ENCODE assay signal across 12 cellular contexts in genomic region chr11:104876838-104877500, GRCh38. TPM values are rescaled to one million over a fixed set of nuclear protein-coding genes. Genes with fewer than 3 reads are reported as not detected.
A peak's percentile ranks its signal among the peaks of the same experiment; 100 is the strongest.
DNase-seq lines count a peak whose midpoint lies in the region; ATAC-seq and TF ChIP-seq lines count a peak whose summit lies in the region.
"Had no signal": no experiment of that assay in that cellular context is flagged by ENCODE, and none has a peak within 500 bp of the region (broad histone marks: within the 10 kb centered on the region; RNA-seq: fewer than 3 reads in every experiment).

No MANE protein-coding gene starts in this region.

- H3K27ac Mint-ChIP-seq in activated naive CD4-positive, alpha-beta T cell treated with anti-CD3 and anti-CD28 coated beads, Interleukin-2, amount 10 ng/mL, durations not matched to agents 7 days and 5 days, result peak overlapping the region; percentile 94
- peak overlapping the region; percentile 45 for H3K27ac Mint-ChIP-seq in T-helper 2 cell treated with Interferon-gamma antibody and Interleukin-4, amounts not matched to agents 5 μg/mL and 100 μg/mL, for 36 hours

- no peak for TF ChIP-seq CTCF in left lung (IDR thresholded peaks at IDR 0.05)

- H3K36me3 ChIP-seq in left lung, result no peaks in the 10 kb centered on the region

- H3K27ac ChIP-seq in left lung, result peak overlapping the region in 1 of 2 donors; percentile 18

- in situ Hi-C loops in ACHN (cut with HindIII; ENCODE audit: low pct_ligation_motif_present, low pct_unique_long_range_greater_than_20kb, low sequenced_read_pairs), result no loop called here

- intact Hi-C loops in left lung (cut with DNase I), result no loop called here

- no peaks in the 10 kb centered on the region for H3K27me3 Mint-ChIP-seq in activated naive CD4-positive, alpha-beta T cell treated with anti-CD3 and anti-CD28 coated beads, Interleukin-2, amount 10 ng/mL, durations not matched to agents 7 days and 5 days
- no peaks in the 10 kb centered on the region for H3K27me3 Mint-ChIP-seq in T-helper 2 cell treated with Interferon-gamma antibody and Interleukin-4, amounts not matched to agents 5 μg/mL and 100 μg/mL, for 36 hours (ENCODE audit: low read depth)

- H3K4me1 ChIP-seq in left lung, result no peaks in the 10 kb centered on the region

- ATAC-seq in HG02623 (IDR thresholded peaks at IDR 0.05; ENCODE audit: unreplicated experiment) (peak; percentile 54), left lung (no peak)

- peak; percentile 24 for DNase-seq in activated naive CD4-positive, alpha-beta T cell treated with anti-CD3 and anti-CD28 coated beads, Interleukin-2, amount 10 ng/mL, durations not matched to agents 7 days and 5 days
- no peak for DNase-seq in activated naive CD4-positive, alpha-beta T cell treated with anti-CD3 and anti-CD28 coated beads, Interleukin-2, amount 50 U/mL, for 16 hours
- no peak for DNase-seq in T-helper 2 cell treated with Interferon-gamma antibody and Interleukin-4, amounts not matched to agents 5 μg/mL and 100 μg/mL, for 36 hours (ENCODE audit: low spot score)
- DNase-seq in NCI-H510A treated with DMSO at 0.1 percent for 48 hours (lab: John Stamatoyannopoulos, UW), result no peak
- DNase-seq in ACHN, result no peak
- no peak for DNase-seq in cerebellar nuclear complex (lab: John Stamatoyannopoulos, UW)
- no peak for DNase-seq in left lung
- DNase-seq: foreskin fibroblast; NCI-H524; stimulated activated CD4-positive, alpha-beta T cell treated with anti-CD3 and anti-CD28 coated beads, Interleukin-2, amount 100 ng/mL, for 24 hours had no signal

- peaks cover 29% of the 10 kb centered on the region for H3K9me3 Mint-ChIP-seq in activated naive CD4-positive, alpha-beta T cell treated with anti-CD3 and anti-CD28 coated beads, Interleukin-2, amount 10 ng/mL, durations not matched to agents 7 days and 5 days
- H3K9me3 Mint-ChIP-seq in T-helper 2 cell treated with Interferon-gamma antibody and Interleukin-4, amounts not matched to agents 5 μg/mL and 100 μg/mL, for 36 hours, result peaks cover 7% of the 10 kb centered on the region

- no peaks in the 10 kb centered on the region for H3K9me3 ChIP-seq in left lung

- H3K36me3 Mint-ChIP-seq in activated naive CD4-positive, alpha-beta T cell treated with anti-CD3 and anti-CD28 coated beads, Interleukin-2, amount 10 ng/mL, durations not matched to agents 7 days and 5 days, result peaks cover 44% of the 10 kb centered on the region
- H3K36me3 Mint-ChIP-seq in T-helper 2 cell treated with Interferon-gamma antibody and Interleukin-4, amounts not matched to agents 5 μg/mL and 100 μg/mL, for 36 hours (ENCODE audit: low read depth), result peaks cover 2% of the 10 kb centered on the region

- H3K4me1 Mint-ChIP-seq in activated naive CD4-positive, alpha-beta T cell treated with anti-CD3 and anti-CD28 coated beads, Interleukin-2, amount 10 ng/mL, durations not matched to agents 7 days and 5 days, result peaks cover 49% of the 10 kb centered on the region
- peaks cover 32% of the 10 kb centered on the region for H3K4me1 Mint-ChIP-seq in T-helper 2 cell treated with Interferon-gamma antibody and Interleukin-4, amounts not matched to agents 5 μg/mL and 100 μg/mL, for 36 hours (ENCODE audit: low read depth)

- no peaks in the 10 kb centered on the region for H3K27me3 ChIP-seq in left lung

- CTCF ChIA-PET in activated naive CD4-positive, alpha-beta T cell treated with anti-CD3 and anti-CD28 coated beads, Interleukin-2, amount 10 ng/mL, durations not matched to agents 7 days and 5 days (lab: Charles Lee), result no interaction called here

- H3K4me3 Mint-ChIP-seq in activated naive CD4-positive, alpha-beta T cell treated with anti-CD3 and anti-CD28 coated beads, Interleukin-2, amount 10 ng/mL, durations not matched to agents 7 days and 5 days, result peak overlapping the region; percentile 42
- H3K4me3 Mint-ChIP-seq in T-helper 2 cell treated with Interferon-gamma antibody and Interleukin-4, amounts not matched to agents 5 μg/mL and 100 μg/mL, for 36 hours, result peak overlapping the region; percentile 43

- no peak overlapping the region for H3K4me3 ChIP-seq in left lung

RNA-seq across cellular contexts. Expression of gene CASP12, which starts 21.3 kb away (rescaled TPM):
- total RNA-seq in left lung, result 1 to 10 TPM in 1 of 2 donors, under 1 TPM in 1; 0.61 to 1.2 TPM
- total RNA-seq: bronchial epithelial cell had no signal
